In the genomic region with DNA sequence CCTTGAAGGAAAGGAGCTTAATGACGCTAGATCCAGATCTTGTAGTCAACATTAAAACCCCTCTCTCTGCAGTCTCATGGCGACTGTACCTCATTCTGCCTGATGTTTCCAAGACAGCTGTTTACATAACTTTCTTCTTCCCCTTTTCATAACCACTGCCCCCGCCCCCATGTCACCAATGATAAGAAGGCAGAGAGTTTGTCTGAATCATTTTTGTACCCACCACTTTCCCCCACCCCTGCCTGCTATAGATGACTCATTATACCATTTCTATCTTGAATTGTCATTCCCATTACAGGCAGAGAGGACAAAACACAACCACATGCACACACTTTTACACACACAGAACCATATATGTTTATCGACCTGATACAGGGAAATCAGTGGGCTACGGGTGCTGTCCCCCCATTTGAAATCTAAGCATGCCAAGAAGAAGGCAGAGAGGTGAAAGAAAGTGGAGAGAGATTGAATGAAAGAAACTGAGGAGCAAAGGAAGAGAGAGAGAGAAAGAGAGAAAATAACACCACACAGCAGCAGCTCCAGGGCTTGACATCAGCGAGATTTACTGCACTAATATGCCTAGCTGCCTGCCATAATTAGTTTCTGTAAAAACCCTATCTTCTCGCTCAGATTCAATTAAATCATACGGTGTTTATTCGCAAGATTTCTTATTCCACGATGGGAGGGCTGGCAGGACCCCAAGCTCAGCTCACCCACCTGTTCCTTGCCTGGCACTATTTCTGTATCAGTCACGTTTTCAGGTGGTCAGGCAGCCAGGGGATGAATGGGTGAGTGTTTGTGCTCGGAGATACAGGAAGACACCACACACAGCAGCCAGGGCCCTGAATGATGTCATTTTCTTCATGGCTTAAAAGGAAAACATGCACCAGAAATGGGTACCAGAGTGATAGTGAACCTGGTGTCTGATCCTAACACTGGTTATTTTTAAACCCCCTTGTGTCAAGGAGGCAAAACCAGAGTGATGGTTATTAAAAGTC, we compare ENCODE assay signal across 8 cellular contexts.
A peak's percentile ranks its signal among the peaks of the same experiment; 100 is the strongest.
DNase-seq lines count a peak whose midpoint lies in the region; ATAC-seq lines count a peak whose summit lies in the region.

No MANE protein-coding gene starts in this region.

- DNase-seq in ELR (ENCODE audit: low read depth) = peak; percentile 62
- peak; percentile 92 to 93 for DNase-seq in Kasumi-1 (lab: John Stamatoyannopoulos, UW)
- peak; percentile 64 for DNase-seq in activated CD4-positive, alpha-beta T cell treated with anti-CD3 and anti-CD28 coated beads, Interleukin-2, amount 50 U/mL, for 1 hour
- peak; percentile 64 to 74 for DNase-seq in stimulated activated CD4-positive, alpha-beta T cell treated with anti-CD3 and anti-CD28 coated beads, Interleukin-15, amount 100 ng/mL, for 48 hours (ENCODE audit: low read depth in 2 of 2)
- DNase-seq in globus pallidus (ENCODE audit: low spot score) = no peak
- DNase-seq in iPS-NIHi11 (ENCODE audit: low spot score) = no peak

- H3K36me3 ChIP-seq in duodenal mucosa (ENCODE audit: control insufficient read depth in 1 of 2, insufficient read depth in 2 of 2, low read length in 2 of 2) = no peaks in the 10 kb centered on the region

- H3K9ac ChIP-seq in duodenal mucosa (ENCODE audit: low read depth in 1 of 2, low read length in 2 of 2) = peak overlapping the region in 1 of 2 donors; percentile 31

- H3K27ac ChIP-seq in duodenal mucosa (ENCODE audit: low read depth, low read length) = no peak overlapping the region

- no peaks in the 10 kb centered on the region for H3K9me3 ChIP-seq in duodenal mucosa (ENCODE audit: control insufficient read depth in 1 of 2, low read length in 2 of 2)

- peak; percentile 64 for ATAC-seq in GM21528 (IDR thresholded peaks at IDR 0.05; ENCODE audit: low FRiP score, unreplicated experiment)

- no peaks in the 10 kb centered on the region for H3K27me3 ChIP-seq in duodenal mucosa (ENCODE audit: control insufficient read depth in 1 of 2, insufficient read depth in 2 of 2, low read length in 2 of 2)

- H3K4me1 ChIP-seq in duodenal mucosa (ENCODE audit: control insufficient read depth in 1 of 2, insufficient read depth in 2 of 2, low read length in 2 of 2) = peaks cover 0 to 11% of the 10 kb centered on the region in 2 donors

- peak overlapping the region; percentile 12 for H3K4me3 ChIP-seq in duodenal mucosa (ENCODE audit: low read depth in 1 of 2, low read length in 2 of 2)

Comparison
In these comparisons a context has a peak if more than half of its experiments do, and no peak if none do; other contexts are left out.
1. DNase-seq: peak in ELR (single experiment), Kasumi-1 (2 of 2), activated CD4-positive, alpha-beta T cell treated with anti-CD3 and anti-CD28 coated beads, Interleukin-2, amount 50 U/mL, for 1 hour (single experiment) and stimulated activated CD4-positive, alpha-beta T cell treated with anti-CD3 and anti-CD28 coated beads, Interleukin-15, amount 100 ng/mL, for 48 hours (2 of 2); none in globus pallidus (single experiment) and iPS-NIHi11 (single experiment).